ENCODE assay signal across 9 cellular contexts in the genomic region with DNA sequence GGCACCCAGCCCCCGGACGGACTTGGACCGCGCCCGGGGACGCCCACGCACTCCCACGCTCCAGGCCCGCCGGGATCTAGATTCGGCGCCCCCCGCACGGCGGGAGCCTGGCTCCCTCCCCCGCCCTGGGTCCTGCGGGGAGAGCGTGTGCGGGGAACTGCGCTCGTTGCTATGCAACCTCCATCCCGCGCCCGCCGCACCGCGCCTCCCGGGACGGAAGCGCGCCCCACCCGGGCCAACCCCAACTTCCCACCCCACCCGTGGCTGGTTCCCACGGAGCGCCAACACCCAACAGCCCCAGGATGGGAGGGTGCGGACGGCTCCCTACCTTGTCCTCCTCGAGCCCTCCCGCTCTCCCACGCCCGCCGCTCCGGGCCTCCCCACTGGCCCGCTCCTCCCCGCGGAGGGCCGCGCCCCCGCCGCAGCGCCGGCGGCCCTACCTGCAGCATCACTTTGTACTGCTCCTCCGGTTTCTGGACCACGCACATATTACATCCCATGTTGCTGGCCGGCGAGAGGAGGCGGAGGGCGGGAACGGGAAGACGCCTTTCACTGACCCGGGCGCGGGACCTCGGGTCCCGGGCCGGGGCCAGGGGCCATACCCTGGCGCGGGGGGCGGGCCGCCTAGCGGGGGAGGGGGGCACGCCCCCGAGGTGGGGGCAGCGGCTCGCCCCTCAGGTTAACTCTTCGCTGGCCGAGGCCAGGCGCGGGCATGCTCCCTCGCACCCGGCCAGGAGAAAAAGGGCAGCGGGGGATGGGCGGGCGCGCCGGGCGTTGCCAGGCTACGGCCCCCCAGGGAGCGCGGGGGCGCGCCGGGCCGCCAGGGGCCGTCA. TPM values are rescaled to one million over a fixed set of nuclear protein-coding genes. Genes with fewer than 3 reads are reported as not detected.
A peak's percentile ranks its signal among the peaks of the same experiment; 100 is the strongest.
DNase-seq lines count a peak whose midpoint lies in the region; ATAC-seq and TF ChIP-seq lines count a peak whose summit lies in the region.
"Had no signal": no experiment of that assay in that cellular context is flagged by ENCODE, and none has a peak within 500 bp of the region (broad histone marks: within the 10 kb centered on the region; RNA-seq: fewer than 3 reads in every experiment).

A gene with protein sequence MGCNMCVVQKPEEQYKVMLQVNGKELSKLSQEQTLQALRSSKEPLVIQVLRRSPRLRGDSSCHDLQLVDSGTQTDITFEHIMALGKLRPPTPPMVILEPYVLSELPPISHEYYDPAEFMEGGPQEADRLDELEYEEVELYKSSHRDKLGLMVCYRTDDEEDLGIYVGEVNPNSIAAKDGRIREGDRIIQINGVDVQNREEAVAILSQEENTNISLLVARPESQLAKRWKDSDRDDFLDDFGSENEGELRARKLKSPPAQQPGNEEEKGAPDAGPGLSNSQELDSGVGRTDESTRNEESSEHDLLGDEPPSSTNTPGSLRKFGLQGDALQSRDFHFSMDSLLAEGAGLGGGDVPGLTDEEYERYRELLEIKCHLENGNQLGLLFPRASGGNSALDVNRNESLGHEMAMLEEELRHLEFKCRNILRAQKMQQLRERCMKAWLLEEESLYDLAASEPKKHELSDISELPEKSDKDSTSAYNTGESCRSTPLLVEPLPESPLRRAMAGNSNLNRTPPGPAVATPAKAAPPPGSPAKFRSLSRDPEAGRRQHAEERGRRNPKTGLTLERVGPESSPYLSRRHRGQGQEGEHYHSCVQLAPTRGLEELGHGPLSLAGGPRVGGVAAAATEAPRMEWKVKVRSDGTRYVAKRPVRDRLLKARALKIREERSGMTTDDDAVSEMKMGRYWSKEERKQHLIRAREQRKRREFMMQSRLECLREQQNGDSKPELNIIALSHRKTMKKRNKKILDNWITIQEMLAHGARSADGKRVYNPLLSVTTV (minus strand): TSS at position 746 of the 833 bp plus-strand sequence. CDS start 246 bp downstream, at position 500.

- H3K4me3 Mint-ChIP-seq in activated CD4-positive, alpha-beta T cell treated with anti-CD3 and anti-CD28 coated beads, Interleukin-2, amount 10 ng/mL, durations not matched to agents 24 days and 14 days = peak within 1 kb of the TSS; percentile 23
- H3K4me3 Mint-ChIP-seq in activated naive CD4-positive, alpha-beta T cell treated with anti-CD3 and anti-CD28 coated beads, Interleukin-2, amount 50 U/mL, for 24 hours = peak within 1 kb of the TSS; percentile 70

- no peaks in the 10 kb centered on the region for H3K36me3 Mint-ChIP-seq in activated CD4-positive, alpha-beta T cell treated with anti-CD3 and anti-CD28 coated beads, Interleukin-2, amount 10 ng/mL, durations not matched to agents 24 days and 14 days (ENCODE audit: low read depth)
- H3K36me3 Mint-ChIP-seq in activated naive CD4-positive, alpha-beta T cell treated with anti-CD3 and anti-CD28 coated beads, Interleukin-2, amount 50 U/mL, for 24 hours = no peaks in the 10 kb centered on the region

- H3K9me3 ChIP-seq in thymus (ENCODE audit: control insufficient read depth) = peaks cover 1% of the 10 kb centered on the region
- H3K9me3 ChIP-seq: neutrophil had no signal

- no peak for TF ChIP-seq CTCF in lower leg skin (IDR thresholded peaks at IDR 0.05)

- peak; percentile 64 for DNase-seq in activated CD4-positive, alpha-beta T cell treated with anti-CD3 and anti-CD28 coated beads, Interleukin-2, amount 10 ng/mL, durations not matched to agents 24 days and 14 days
- no peak for DNase-seq in activated CD4-positive, alpha-beta T cell treated with anti-CD3 and anti-CD28 coated beads, Interleukin-2, amount 50 U/mL, for 4 hours
- DNase-seq in islet precursor cell (peak; percentile 54), lower leg skin (ENCODE audit: low spot score in 2 of 2) (no peak)

- H3K36me3 ChIP-seq in thymus (ENCODE audit: control insufficient read depth, insufficient read depth) = no peaks in the 10 kb centered on the region
- H3K36me3 ChIP-seq: neutrophil had no signal

- H3K4me1 ChIP-seq in thymus (ENCODE audit: control insufficient read depth, insufficient read depth, low read length) = no peaks in the 10 kb centered on the region

- H3K4me1 Mint-ChIP-seq in activated CD4-positive, alpha-beta T cell treated with anti-CD3 and anti-CD28 coated beads, Interleukin-2, amount 10 ng/mL, durations not matched to agents 24 days and 14 days = peaks cover 3% of the 10 kb centered on the region
- peaks cover 12% of the 10 kb centered on the region for H3K4me1 Mint-ChIP-seq in activated naive CD4-positive, alpha-beta T cell treated with anti-CD3 and anti-CD28 coated beads, Interleukin-2, amount 50 U/mL, for 24 hours

- under 1% methylated on average over 83 of the region's 96 CpGs for WGBS in thymus
- WGBS in lower leg skin, 2 donors = 0 to 30% methylated on average over 2 to 79 of the region's 96 CpGs

- H3K27ac Mint-ChIP-seq in activated CD4-positive, alpha-beta T cell treated with anti-CD3 and anti-CD28 coated beads, Interleukin-2, amount 10 ng/mL, durations not matched to agents 24 days and 14 days = no peak within 1 kb of the TSS
- no peak within 1 kb of the TSS for H3K27ac Mint-ChIP-seq in activated naive CD4-positive, alpha-beta T cell treated with anti-CD3 and anti-CD28 coated beads, Interleukin-2, amount 50 U/mL, for 24 hours

- intact Hi-C loops in activated CD4-positive, alpha-beta T cell treated with anti-CD3 and anti-CD28 coated beads, Interleukin-2, amount 10 ng/mL, durations not matched to agents 24 days and 14 days (cut with micrococcal nuclease) = no loop called here
- intact Hi-C loops in lower leg skin (cut with DNase I; ENCODE audit: low total_unique reads) = no loop called here

- TF ChIP-seq POLR2A in lower leg skin (IDR thresholded peaks at IDR 0.05) = no peak

- peak within 1 kb of the TSS; percentile 31 for H3K4me3 ChIP-seq in thymus (ENCODE audit: low read length)
- H3K4me3 ChIP-seq in lower leg skin (ENCODE audit: low read depth, poor library complexity, severe bottlenecking) = no peak within 1 kb of the TSS

- H3K27me3 Mint-ChIP-seq in activated CD4-positive, alpha-beta T cell treated with anti-CD3 and anti-CD28 coated beads, Interleukin-2, amount 10 ng/mL, durations not matched to agents 24 days and 14 days = peaks cover 35% of the 10 kb centered on the region
- no peaks in the 10 kb centered on the region for H3K27me3 Mint-ChIP-seq in activated naive CD4-positive, alpha-beta T cell treated with anti-CD3 and anti-CD28 coated beads, Interleukin-2, amount 50 U/mL, for 24 hours

- no peak within 1 kb of the TSS for H3K27ac ChIP-seq in thymus (ENCODE audit: low read depth)
- H3K27ac ChIP-seq: neutrophil had no signal

- peaks cover 17% of the 10 kb centered on the region for H3K27me3 ChIP-seq in thymus (ENCODE audit: control insufficient read depth, insufficient read depth)

- H3K9me3 Mint-ChIP-seq in activated CD4-positive, alpha-beta T cell treated with anti-CD3 and anti-CD28 coated beads, Interleukin-2, amount 10 ng/mL, durations not matched to agents 24 days and 14 days = no peaks in the 10 kb centered on the region
- H3K9me3 Mint-ChIP-seq in activated naive CD4-positive, alpha-beta T cell treated with anti-CD3 and anti-CD28 coated beads, Interleukin-2, amount 50 U/mL, for 24 hours = no peaks in the 10 kb centered on the region

- ATAC-seq in GM21360 (IDR thresholded peaks at IDR 0.05; ENCODE audit: unreplicated experiment) (no peak), HG02840 (IDR thresholded peaks at IDR 0.05; ENCODE audit: low FRiP score, unreplicated experiment) (no peak)

RNA-seq across cellular contexts. Expression of the gene that starts here (rescaled TPM):
- total RNA-seq in activated CD4-positive, alpha-beta T cell treated with anti-CD3 and anti-CD28 coated beads, Interleukin-2, amount 10 ng/mL, durations not matched to agents 24 days and 14 days = 0.26 and 0.58 TPM in 2 replicates
- 7.9 TPM for polyA plus RNA-seq in thymus
- total RNA-seq in lower leg skin = 1 to 10 TPM; 2.2 to 6.4 (median 4.6) TPM

Comparison
In these comparisons a context has a peak if more than half of its experiments do, and no peak if none do; other contexts are left out.
1. Peak in DNase-seq in activated CD4-positive, alpha-beta T cell treated with anti-CD3 and anti-CD28 coated beads, Interleukin-2, amount 10 ng/mL, durations not matched to agents 24 days and 14 days; RNA of the gene not detected or under 1 TPM.